Comparison of ENCODE assay signal across 8 cellular contexts in the genomic region with DNA sequence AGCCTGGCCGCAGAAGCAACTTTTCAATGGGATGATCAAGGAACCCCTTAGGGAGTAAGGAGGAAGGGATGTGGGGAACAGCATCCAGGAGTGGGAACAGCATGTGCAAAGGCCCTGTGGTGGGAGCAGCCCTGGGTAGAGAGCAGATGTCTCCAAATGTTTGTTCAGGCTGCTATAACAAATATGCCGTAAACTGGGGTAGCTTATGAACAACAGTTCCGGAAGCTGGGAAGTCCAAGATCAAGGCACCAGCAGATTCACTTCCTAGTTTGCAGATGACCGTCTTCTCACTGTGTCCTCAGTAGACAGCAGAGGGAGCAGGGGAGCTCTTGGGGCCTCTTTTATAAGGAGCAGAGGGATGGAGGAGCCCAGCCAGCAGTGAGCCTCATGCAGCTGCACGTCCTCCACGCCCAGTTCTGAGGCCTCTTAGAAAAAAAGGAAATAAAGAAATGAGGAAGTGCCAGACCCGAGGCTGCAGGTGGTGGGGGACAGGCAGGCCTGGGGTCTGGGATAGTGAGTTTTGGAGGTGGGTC. TPM values are rescaled to one million over a fixed set of nuclear protein-coding genes. Genes with fewer than 3 reads are reported as not detected.
DNase-seq lines count a peak whose midpoint lies in the region; ATAC-seq and TF ChIP-seq lines count a peak whose summit lies in the region.

No MANE protein-coding gene starts in this region.

- H3K27ac Mint-ChIP-seq in neural crest cell (ENCODE audit: unreplicated experiment): no peak overlapping the region

- DNase-seq in ACHN (peak; percentile 88), Peyer's patch (peak in 2 of 3 donors; percentile 81 to 89), epithelial cell of esophagus (ENCODE audit: low read depth) (peak; percentile 86), neural crest cell (ENCODE audit: low read depth, low spot score) (no peak), cortex of kidney (lab: John Stamatoyannopoulos, UW) (no peak), DMS79 (lab: John Stamatoyannopoulos, UW) (no peak)

- peak in 4 of 6 experiments; percentile 34 to 68 (median 59) for TF ChIP-seq CTCF in Peyer's patch (IDR thresholded peaks at IDR 0.05)
- TF ChIP-seq CTCF in epithelial cell of esophagus (IDR thresholded peaks at IDR 0.05; ENCODE audit: insufficient read depth, low read depth, low read length, missing control alignments): peak; percentile 74
- peak; percentile 54 for TF ChIP-seq CTCF in neural crest cell (conservative IDR thresholded peaks at IDR 0.05)

- H3K9me3 Mint-ChIP-seq in neural crest cell: no peaks in the 10 kb centered on the region

- H3K27me3 Mint-ChIP-seq in neural crest cell (ENCODE audit: low read depth): peaks cover 15% of the 10 kb centered on the region

- H3K9me3 ChIP-seq in Peyer's patch: no peaks in the 10 kb centered on the region

- H3K36me3 ChIP-seq in Peyer's patch: no peaks in the 10 kb centered on the region

- H3K4me3 Mint-ChIP-seq in neural crest cell: no peak overlapping the region

- H3K4me3 ChIP-seq in Peyer's patch: no peak overlapping the region
- H3K4me3 ChIP-seq in epithelial cell of esophagus (ENCODE audit: low read length): no peak overlapping the region

- H3K4me1 ChIP-seq in Peyer's patch: peaks cover 0 to 35% (median 9%) of the 10 kb centered on the region in 4 donors

- no peaks in the 10 kb centered on the region for H3K27me3 ChIP-seq in Peyer's patch

- no peak for ATAC-seq in HG03095 (IDR thresholded peaks at IDR 0.05; ENCODE audit: unreplicated experiment)

- H3K27ac ChIP-seq in Peyer's patch: peak overlapping the region; percentile 34 to 65 (median 51)

- in situ Hi-C loops in ACHN (cut with HindIII; ENCODE audit: low pct_ligation_motif_present, low pct_unique_long_range_greater_than_20kb, low sequenced_read_pairs) (no loop called here), GM18951 (cut with MboI; ENCODE audit: low sequenced_read_pairs, unreplicated experiment) (no loop called here)

- no peaks in the 10 kb centered on the region for H3K36me3 Mint-ChIP-seq in neural crest cell (ENCODE audit: low read depth)

- H3K4me1 Mint-ChIP-seq in neural crest cell: peaks cover 4% of the 10 kb centered on the region

- TF ChIP-seq POLR2A in GM18951 (IDR thresholded peaks at IDR 0.05; ENCODE audit: extremely low read depth, insufficient read depth, insufficient read length) (peak; percentile 22), Peyer's patch (IDR thresholded peaks at IDR 0.05) (peak in 1 of 2 donors; percentile 48)

RNA-seq across cellular contexts. Expression of gene LRRC25, which starts 4.2 kb away (rescaled TPM):
- total RNA-seq in Peyer's patch (1 to 10 TPM; 2.5 to 4.2 (median 3.6) TPM), neural crest cell (not detected in 2 replicates)

RNA-seq across cellular contexts. Expression of gene GDF15, which starts 15.7 kb away (rescaled TPM):
- 10 to 100 TPM in 1 of 4 donors, 1 to 10 TPM in 3; 6.8 to 11.6 (median 9.0) TPM for total RNA-seq in Peyer's patch
- 1.2 TPM in 2 replicates for total RNA-seq in neural crest cell

RNA-seq across cellular contexts. Expression of gene SSBP4, which starts 17.6 kb away (rescaled TPM):
- total RNA-seq in Peyer's patch: 10 to 100 TPM; 34.0 to 85.8 (median 39.9) TPM
- 68.0 and 71.8 TPM in 2 replicates for total RNA-seq in neural crest cell

RNA-seq across cellular contexts. Expression of gene ISYNA1, which starts 36.3 kb away (rescaled TPM):
- 10 to 100 TPM in 3 of 4 donors, 1 to 10 TPM in 1; 5.3 to 26.4 (median 14.0) TPM for total RNA-seq in Peyer's patch
- 251 and 254 TPM in 2 replicates for total RNA-seq in neural crest cell

Comparison
In these comparisons a context has a peak if more than half of its experiments do, and no peak if none do; other contexts are left out.
1. DNase-seq: peak in ACHN (single experiment), Peyer's patch (2 of 3) and epithelial cell of esophagus (single experiment); none in neural crest cell (single experiment), cortex of kidney (single experiment) and DMS79 (single experiment).
2. Peak in every context shown above with its lines, with median percentiles within 50 percentile points of each other: CTCF ChIP-seq.